1 cellular context compared by ENCODE assay signal in the genomic region with DNA sequence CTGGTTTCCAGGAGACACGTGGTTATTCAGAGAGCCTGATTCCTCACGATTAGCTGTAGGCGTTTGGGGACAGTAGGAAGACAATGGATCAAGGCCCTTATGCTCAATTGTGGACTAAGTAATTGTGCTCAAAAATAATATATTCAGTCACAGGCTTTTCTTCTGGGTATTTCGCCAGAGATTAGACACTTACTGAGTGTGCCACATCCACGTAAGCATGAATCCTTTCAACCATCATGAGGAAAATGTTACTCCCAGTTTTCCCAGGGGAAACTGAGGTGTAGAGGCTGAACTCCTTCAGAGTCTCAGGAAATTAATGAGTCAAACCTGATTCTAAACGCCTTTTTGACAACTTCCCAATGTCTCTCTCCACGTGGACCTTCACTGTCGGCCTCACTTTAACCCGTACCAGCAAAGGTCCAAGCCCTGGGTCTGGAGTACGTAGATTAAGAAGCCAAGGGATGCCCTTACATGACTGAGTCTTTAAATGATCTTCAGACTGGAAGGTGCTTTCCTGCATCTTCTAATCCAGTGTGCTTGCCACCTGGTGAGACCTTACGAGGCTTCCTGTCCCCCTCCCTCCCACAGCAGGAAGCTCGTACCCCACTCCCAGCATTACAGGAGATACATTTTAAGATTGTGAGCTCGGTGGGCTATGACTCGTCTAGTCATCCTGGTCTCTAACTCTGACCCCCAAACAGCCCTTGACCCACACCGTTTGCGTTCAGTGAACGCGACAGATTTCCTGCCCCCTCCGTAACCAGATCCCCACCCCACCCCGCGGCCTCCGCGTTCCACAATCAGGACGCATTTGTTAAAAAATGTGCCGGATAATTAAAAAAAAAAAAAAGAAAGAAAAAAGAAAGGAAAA.
TF ChIP-seq lines count a peak whose summit lies in the region.

No MANE protein-coding gene starts in this region.

TF ChIP-seq in H1, 55 proteins besides CTCF, POLR2A, EP300 and RAD21 (continued from another document):
- no peak for TF ChIP-seq TAF7 (optimal IDR thresholded peaks at IDR 0.05; ENCODE audit: borderline replicate concordance, low read depth, low read length)
- TF ChIP-seq JUN (IDR thresholded peaks at IDR 0.05; ENCODE audit: low read depth, low read length): no peak
- TF ChIP-seq SAP30 (IDR thresholded peaks at IDR 0.05; ENCODE audit: insufficient read depth, insufficient replicate concordance, low read length): no peak
- no peak for TF ChIP-seq RBBP5 (IDR thresholded peaks at IDR 0.05; ENCODE audit: borderline replicate concordance, low read depth, low read length)
- TF ChIP-seq HDAC6 (IDR thresholded peaks at IDR 0.05; ENCODE audit: low read depth, low read length): no peak
